Comparison of ENCODE assay signal across 11 cellular contexts in the genomic region with DNA sequence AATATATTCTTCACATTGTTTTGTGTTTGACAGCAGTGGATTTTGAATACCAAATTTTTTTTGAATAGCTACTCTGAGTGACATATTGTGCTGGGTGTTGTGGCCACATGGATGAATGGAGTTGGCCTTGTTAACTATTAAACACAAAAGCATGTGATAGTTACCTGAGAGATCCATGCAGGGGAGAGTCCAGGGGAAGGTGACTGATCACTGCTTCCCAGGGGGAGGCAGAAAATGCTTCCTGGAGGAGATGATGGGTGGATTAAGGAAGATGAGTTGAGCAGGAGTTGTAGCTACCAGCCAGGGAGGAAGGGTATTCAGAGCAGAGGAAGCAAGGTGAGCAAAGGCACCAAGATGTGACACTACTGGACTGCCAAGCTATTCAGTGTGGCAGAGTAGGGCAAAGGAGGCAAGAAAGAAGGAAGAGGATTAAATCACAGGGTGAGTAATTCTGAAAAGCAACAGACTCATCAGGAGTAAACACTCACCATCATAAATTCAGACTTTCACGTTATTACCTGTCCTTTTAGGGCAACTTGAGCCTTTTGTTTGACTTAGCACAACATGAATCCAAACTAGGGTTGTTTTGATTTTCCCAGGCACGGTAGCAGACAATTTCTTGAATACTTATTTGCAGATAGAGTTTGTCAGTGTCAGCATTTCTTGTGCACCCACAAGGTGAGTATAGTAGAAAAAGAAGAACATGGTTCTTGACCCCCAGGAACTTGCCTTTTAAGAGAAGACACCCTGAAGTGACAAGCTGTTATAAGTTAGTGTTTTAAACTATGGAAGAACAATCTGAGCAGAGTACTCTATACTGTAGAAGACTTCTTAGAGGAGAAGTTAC. TPM values are rescaled to one million over a fixed set of nuclear protein-coding genes. Genes with fewer than 3 reads are reported as not detected.
A peak's percentile ranks its signal among the peaks of the same experiment; 100 is the strongest.
DNase-seq lines count a peak whose midpoint lies in the region; ATAC-seq, FAIRE-seq and TF ChIP-seq lines count a peak whose summit lies in the region.
"Had no signal": no experiment of that assay in that cellular context is flagged by ENCODE, and none has a peak within 500 bp of the region (broad histone marks: within the 10 kb centered on the region; RNA-seq: fewer than 3 reads in every experiment).

No MANE protein-coding gene starts in this region.

- H3K27me3 Mint-ChIP-seq in Calu3 (ENCODE audit: unreplicated experiment) = no peaks in the 10 kb centered on the region
- H3K27me3 Mint-ChIP-seq in naive thymus-derived CD4-positive, alpha-beta T cell = no peaks in the 10 kb centered on the region

- CTCF ChIA-PET in Calu3 (lab: Charles Lee) = interaction anchor here (1.5 kb wide), 1 partner anchor 41 kb away, joined by 4 read pairs; no protein-coding TSS in a partner anchor
- CTCF ChIA-PET in naive thymus-derived CD4-positive, alpha-beta T cell (lab: Charles Lee) = interaction anchor here (0.7 kb wide), 1 partner anchor 42 kb away, joined by 3 read pairs; no protein-coding TSS in a partner anchor

- FAIRE-seq in GM12892 (lab: Jason Lieb, UNC) = no peak

- H3K27me3 ChIP-seq in body of pancreas (no peaks in the 10 kb centered on the region), tibial nerve (no peaks in the 10 kb centered on the region)
- no peaks in the 10 kb centered on the region for H3K27me3 ChIP-seq in naive thymus-derived CD4-positive, alpha-beta T cell (ENCODE audit: control insufficient read depth in 2 of 2, insufficient read depth in 2 of 2, low read length in 2 of 2)
- H3K27me3 ChIP-seq: heart right ventricle had no signal

- TF ChIP-seq POLR2A in body of pancreas (IDR thresholded peaks at IDR 0.05) (no peak), GM12892 (IDR thresholded peaks at IDR 0.05; ENCODE audit: low read depth, low read length) (no peak), tibial nerve (IDR thresholded peaks at IDR 0.05) (no peak)

- DNase-seq in Calu3 = no peak
- DNase-seq in M059J (ENCODE audit: low read depth) = peak; percentile 31
- DNase-seq in body of pancreas = no peak
- no peak for DNase-seq in naive thymus-derived CD4-positive, alpha-beta T cell
- DNase-seq in GM12892 (ENCODE audit: insufficient read length) = no peak
- no peak for DNase-seq in DMS79 (lab: John Stamatoyannopoulos, UW)
- no peak for DNase-seq in tibial nerve (ENCODE audit: low spot score in 2 of 2)
- DNase-seq: activated gamma-delta T cell treated with Interleukin-2 at 50 U/mL for 16 hours, heart right ventricle, NCI-H345 had no signal

- no peaks in the 10 kb centered on the region for H3K9me3 Mint-ChIP-seq in Calu3 (ENCODE audit: low read depth, unreplicated experiment)
- H3K9me3 Mint-ChIP-seq in naive thymus-derived CD4-positive, alpha-beta T cell = peaks cover 0 to 1% (median 0%) of the 10 kb centered on the region in 11 donors

- no peaks in the 10 kb centered on the region for H3K9me3 ChIP-seq in body of pancreas
- no peaks in the 10 kb centered on the region for H3K9me3 ChIP-seq in naive thymus-derived CD4-positive, alpha-beta T cell (ENCODE audit: control insufficient read depth in 2 of 3, low read length in 3 of 3)
- no peaks in the 10 kb centered on the region for H3K9me3 ChIP-seq in tibial nerve
- H3K9me3 ChIP-seq: heart right ventricle had no signal

- POLR2A ChIA-PET in naive thymus-derived CD4-positive, alpha-beta T cell (lab: Charles Lee) = interaction anchor here (1.3 kb wide), 1 partner anchor 12 kb away, joined by 3 read pairs; no protein-coding TSS in a partner anchor

- H3K4me3 ChIP-seq in body of pancreas (no peak overlapping the region), tibial nerve (no peak overlapping the region)
- no peak overlapping the region for H3K4me3 ChIP-seq in naive thymus-derived CD4-positive, alpha-beta T cell (ENCODE audit: low read length)
- H3K4me3 ChIP-seq: heart right ventricle had no signal

- H3K27ac ChIP-seq in body of pancreas = peak overlapping the region; percentile 30 to 97 (median 72)
- H3K27ac ChIP-seq in naive thymus-derived CD4-positive, alpha-beta T cell (ENCODE audit: low read depth, low read length) = no peak overlapping the region
- no peak overlapping the region for H3K27ac ChIP-seq in tibial nerve

- peak overlapping the region; percentile 94 for H3K4me3 Mint-ChIP-seq in Calu3 (ENCODE audit: low read depth, unreplicated experiment)
- H3K4me3 Mint-ChIP-seq in naive thymus-derived CD4-positive, alpha-beta T cell = peak overlapping the region in 2 of 10 donors; percentile 21 to 96

- H3K27ac Mint-ChIP-seq in Calu3 (ENCODE audit: unreplicated experiment) = peak overlapping the region; percentile 58
- peak overlapping the region in 8 of 9 donors; percentile 22 to 73 (median 43) for H3K27ac Mint-ChIP-seq in naive thymus-derived CD4-positive, alpha-beta T cell

- TF ChIP-seq EP300 in tibial nerve (IDR thresholded peaks at IDR 0.05) = no peak

- BruUV-seq in Calu3 (replicated peaks; lab: Mats Ljungman, UMichigan) = no TSS peak

- H3K4me1 Mint-ChIP-seq in Calu3 (ENCODE audit: low read depth, unreplicated experiment) = peaks cover 38% of the 10 kb centered on the region
- H3K4me1 Mint-ChIP-seq in naive thymus-derived CD4-positive, alpha-beta T cell = peaks cover 36 to 66% (median 58%) of the 10 kb centered on the region in 7 donors

- H3K36me3 ChIP-seq in body of pancreas (replicated peaks in 1 of 2; ENCODE audit: insufficient read depth in 1 of 2, low read depth in 2 of 2) (peaks cover 0 to 12% of the 10 kb centered on the region in 2 donors), tibial nerve (peaks cover 0 to 31% (median 6%) of the 10 kb centered on the region in 3 donors)
- peaks cover 0 to 38% (median 5%) of the 10 kb centered on the region in 3 experiments for H3K36me3 ChIP-seq in naive thymus-derived CD4-positive, alpha-beta T cell (ENCODE audit: control insufficient read depth in 2 of 3, insufficient read depth in 3 of 3, low read length in 3 of 3)

- WGBS in body of pancreas, 2 donors = 11 to 18% methylated on average over 2 of the region's 2 CpGs
- WGBS in tibial nerve, 2 donors = 68 to 73% methylated on average over 2 of the region's 2 CpGs

- ATAC-seq in body of pancreas = no peak
- no peak for ATAC-seq in naive thymus-derived CD4-positive, alpha-beta T cell
- no peak for ATAC-seq in GM21423 (IDR thresholded peaks at IDR 0.05; ENCODE audit: unreplicated experiment)
- ATAC-seq: heart right ventricle had no signal

- peaks cover 45% of the 10 kb centered on the region for H3K4me1 ChIP-seq in body of pancreas
- H3K4me1 ChIP-seq in naive thymus-derived CD4-positive, alpha-beta T cell (ENCODE audit: control insufficient read depth in 2 of 2, insufficient read depth in 2 of 2, low read length in 2 of 2) = peaks cover 18 to 20% of the 10 kb centered on the region in 2 donors
- H3K4me1 ChIP-seq in tibial nerve = peaks cover 0 to 56% (median 19%) of the 10 kb centered on the region in 4 donors

- no peak for TF ChIP-seq CTCF in Calu3 (IDR thresholded peaks at IDR 0.05; ENCODE audit: unreplicated experiment)
- no peak for TF ChIP-seq CTCF in body of pancreas (IDR thresholded peaks at IDR 0.05)
- no peak for TF ChIP-seq CTCF in tibial nerve (IDR thresholded peaks at IDR 0.05)

- peaks cover 91% of the 10 kb centered on the region for H3K36me3 Mint-ChIP-seq in Calu3 (ENCODE audit: insufficient read depth, unreplicated experiment)
- peaks cover 9 to 40% (median 20%) of the 10 kb centered on the region in 5 donors for H3K36me3 Mint-ChIP-seq in naive thymus-derived CD4-positive, alpha-beta T cell

- intact Hi-C loops in Calu3 (cut with micrococcal nuclease; ENCODE audit: unreplicated experiment) (no loop called here), body of pancreas (cut with DNase I) (no loop called here)
- intact Hi-C loops in naive thymus-derived CD4-positive, alpha-beta T cell (cut with micrococcal nuclease) = loop anchor here in 1 of 2 donors (10.0 kb wide), 1 partner anchor 1121 kb away; a partner anchor contains a TSS

RNA-seq across cellular contexts. Expression of a gene that starts 4.2 kb away (rescaled TPM):
- total RNA-seq in Calu3 (2022) (487 and 635 TPM in 2 replicates), body of pancreas (100 to 1,000 TPM; 162 to 175 TPM), tibial nerve (100 to 1,000 TPM in 3 of 4 donors, 10 to 100 TPM in 1; 95.4 to 154 (median 133) TPM)
- 84.3 and 114 TPM in 2 replicates for total RNA-seq in M059J (2014; rRNA removed; shearing (Covaris generic))
- 100 to 1,000 TPM; 121 to 216 (median 127) TPM for total RNA-seq in naive thymus-derived CD4-positive, alpha-beta T cell
- polyA plus RNA-seq in naive thymus-derived CD4-positive, alpha-beta T cell = 100 to 1,000 TPM; 109 to 165 TPM
- 96.6 TPM for polyA plus RNA-seq in GM12892 (2012; ENCODE audit: missing spikeins)

Comparison
In these comparisons a context has a peak if more than half of its experiments do, and no peak if none do; other contexts are left out.
1. H3K27ac ChIP-seq: peak in body of pancreas (4 of 4); none in naive thymus-derived CD4-positive, alpha-beta T cell (single experiment) and tibial nerve (0 of 4).